Comparison of ENCODE assay signal across 10 cellular contexts in genomic region chr13:81639984-81640582, GRCh38.
A peak's percentile ranks its signal among the peaks of the same experiment; 100 is the strongest.
DNase-seq lines count a peak whose midpoint lies in the region; ATAC-seq, FAIRE-seq and TF ChIP-seq lines count a peak whose summit lies in the region.
"Had no signal": no experiment of that assay in that cellular context is flagged by ENCODE, and none has a peak within 500 bp of the region (broad histone marks: within the 10 kb centered on the region; RNA-seq: fewer than 3 reads in every experiment).

No MANE protein-coding gene starts in this region.

- ATAC-seq in WTC11 (peak; percentile 56), HepG2 (peak; percentile 75), Right ventricle myocardium inferior (no peak)

- H3K27me3 Mint-ChIP-seq in WTC11 (ENCODE audit: low read depth) = no peaks in the 10 kb centered on the region

- no peaks in the 10 kb centered on the region for H3K79me2 ChIP-seq in DOHH2 (ENCODE audit: control insufficient read depth, low read length)
- H3K79me2 ChIP-seq in HepG2 (ENCODE audit: insufficient read depth, low read length) = no peaks in the 10 kb centered on the region

- intact Hi-C loops in HepG2 (cut with micrococcal nuclease; ENCODE audit: unreplicated experiment) = loop anchor here (1.0 kb wide), 2 partner anchors 232 to 317 kb away; no protein-coding TSS in a partner anchor
- intact Hi-C loops in Right ventricle myocardium inferior (cut with DNase I) = no loop called here

- FAIRE-seq in HepG2 (lab: Jason Lieb, UNC) = no peak

- in situ Hi-C loops in HepG2 (cut with HindIII; ENCODE audit: extremely low pct_ligation_motif_present, low pct_unique_long_range_greater_than_20kb) = loop anchor here (10.0 kb wide), 1 partner anchor 235 kb away; no protein-coding TSS in a partner anchor

- no peak overlapping the region for H3K4me2 ChIP-seq in DOHH2 (ENCODE audit: low read length)
- H3K4me2 ChIP-seq in HepG2 (ENCODE audit: low read depth, low read length) = no peak overlapping the region

- H3K27ac ChIP-seq in DOHH2 (ENCODE audit: low read depth, low read length) = no peak overlapping the region
- no peak overlapping the region for H3K27ac ChIP-seq in HepG2 (ENCODE audit: extremely low read length, insufficient read depth, low read length)
- H3K27ac ChIP-seq in RWPE1 = no peak overlapping the region
- H3K27ac ChIP-seq: cardiac muscle cell had no signal

- no peak overlapping the region for H2AFZ ChIP-seq in HepG2 (ENCODE audit: low read length)

- H3K27ac Mint-ChIP-seq in WTC11 = no peak overlapping the region

- H3K36me3 Mint-ChIP-seq in WTC11 = peaks cover 12% of the 10 kb centered on the region

- no peaks in the 10 kb centered on the region for H4K20me1 ChIP-seq in DOHH2 (ENCODE audit: control insufficient read depth, insufficient read depth, low read depth, low read length)
- no peaks in the 10 kb centered on the region for H4K20me1 ChIP-seq in HepG2 (ENCODE audit: insufficient read depth, low read length)

- H3K9me2 ChIP-seq in DOHH2 (replicated peaks; ENCODE audit: control insufficient read depth, low read length) = no peaks in the 10 kb centered on the region

- peak; percentile 40 for DNase-seq in HT1080 (ENCODE audit: low read depth)
- DNase-seq in WTC11 (ENCODE audit: low spot score) = peak; percentile 13
- DNase-seq in HepG2 (ENCODE audit: low spot score) = peak; percentile 25
- no peak for DNase-seq in NCI-H2107 treated with DMSO at 0.1 percent for 48 hours (lab: John Stamatoyannopoulos, UW; ENCODE audit: unreplicated experiment)
- DNase-seq in Right ventricle myocardium inferior (ENCODE audit: missing footprints) = no peak
- DNase-seq in NCI-H1105 treated with DMSO at 0.1 percent for 48 hours (lab: John Stamatoyannopoulos, UW) = no peak
- no peak for DNase-seq in RWPE1 (ENCODE audit: low spot score)
- DNase-seq: activated CD4-positive, alpha-beta T cell treated with anti-CD3 and anti-CD28 coated beads, Interleukin-2, amount 50 U/mL, for 4 hours had no signal

- TF ChIP-seq CTCF in DOHH2 (IDR thresholded peaks at IDR 0.05; ENCODE audit: low read depth, low read length, poor library complexity, severe bottlenecking) (peak; percentile 63), WTC11 (IDR thresholded peaks at IDR 0.05) (peak; percentile 54), HepG2 (CRISPR knock-in tag; IDR thresholded peaks at IDR 0.05) (peak; percentile 58), RWPE1 (conservative IDR thresholded peaks at IDR 0.05; ENCODE audit: low read depth) (no peak; the same call in 1 of the 2 replicates)

- H3K27me3 ChIP-seq in DOHH2 (ENCODE audit: control insufficient read depth, low read length) (no peaks in the 10 kb centered on the region), HepG2 (ENCODE audit: control insufficient read depth in 1 of 2, insufficient read depth in 2 of 2, low read length in 2 of 2) (no peaks in the 10 kb centered on the region)
- H3K27me3 ChIP-seq: cardiac muscle cell had no signal

- H3K4me1 Mint-ChIP-seq in WTC11 = no peaks in the 10 kb centered on the region

- H3K9me3 ChIP-seq in DOHH2 (ENCODE audit: control insufficient read depth, insufficient read depth, low read length) (no peaks in the 10 kb centered on the region), HepG2 (ENCODE audit: low read length) (no peaks in the 10 kb centered on the region)

- peaks cover 23% of the 10 kb centered on the region for H3K9me3 Mint-ChIP-seq in WTC11

- no peak for TF ChIP-seq EP300 in HepG2 (IDR thresholded peaks at IDR 0.05; ENCODE audit: low read depth in 2 of 2, low read length in 2 of 2)
- no peak for TF ChIP-seq EP300 in HepG2 (CRISPR knock-in tag; IDR thresholded peaks at IDR 0.05; ENCODE audit: borderline replicate concordance)

- POLR2A ChIA-PET in WTC11 (lab: Charles Lee) (no interaction called here), HepG2 (lab: Yijun Ruan, JAX) (no interaction called here), RWPE1 (lab: Yijun Ruan, JAX; ENCODE audit: low non-redundant PET) (no interaction called here)

- TF ChIP-seq POLR2A in HepG2 (IDR thresholded peaks at IDR 0.05; ENCODE audit: insufficient read depth in 1 of 2, low read depth in 2 of 2, low read length in 2 of 2) = no peak

- H3K4me3 ChIP-seq in DOHH2 (ENCODE audit: low read length) (no peak overlapping the region), HepG2 (replicated peaks in 1 of 3; ENCODE audit: insufficient read depth in 1 of 3, low read depth in 2 of 3, low read length in 3 of 3) (no peak overlapping the region)
- H3K4me3 ChIP-seq: cardiac muscle cell had no signal

- H3K9ac ChIP-seq in HepG2 (ENCODE audit: insufficient read depth, low read depth, low read length) = no peak overlapping the region

- H3K4me1 ChIP-seq in DOHH2 (ENCODE audit: control insufficient read depth, low read length) (no peaks in the 10 kb centered on the region), HepG2 (ENCODE audit: insufficient read depth, low read length) (no peaks in the 10 kb centered on the region)

- TF ChIP-seq RAD21 in HepG2 (CRISPR knock-in tag; IDR thresholded peaks at IDR 0.05) = no peak

- BruUV-seq in HepG2 (replicated peaks; lab: Mats Ljungman, UMichigan) = no TSS peak

- CTCF ChIA-PET in WTC11 (lab: Charles Lee) = interaction anchor here (0.8 to 1.7 kb wide), 7 partner anchors 9 to 347 kb away, joined by 3 to 15 read pairs (median 4); no protein-coding TSS in a partner anchor
- CTCF ChIA-PET in HepG2 (lab: Yijun Ruan, JAX; ENCODE audit: low intra/inter-chr PET ratio, low total read pairs) = interaction anchor here (2.2 kb wide), 1 partner anchor 233 kb away, joined by 14 read pairs; no protein-coding TSS in a partner anchor
- CTCF ChIA-PET in RWPE1 (lab: Yijun Ruan, JAX) = interaction anchor here (0.6 kb wide), 1 partner anchor 1397 kb away, joined by 3 read pairs; no protein-coding TSS in a partner anchor

- 1% methylated on average over 4 of the region's 4 CpGs for WGBS in HepG2 (ENCODE audit: low lambda C conversion rate)

- H3K36me3 ChIP-seq in DOHH2 (ENCODE audit: control insufficient read depth, low read length) (no peaks in the 10 kb centered on the region), HepG2 (replicated peaks in 1 of 2; ENCODE audit: control insufficient read depth in 1 of 2, insufficient read depth in 2 of 2, low read length in 2 of 2) (no peaks in the 10 kb centered on the region)
- H3K36me3 ChIP-seq: cardiac muscle cell had no signal

- H3F3A ChIP-seq in DOHH2 (ENCODE audit: control insufficient read depth, insufficient read depth) = no peaks in the 10 kb centered on the region

- no peak overlapping the region for H3K4me3 Mint-ChIP-seq in WTC11

TF ChIP-seq in WTC11, 78 proteins besides CTCF, POLR2A, EP300 and RAD21 (continues in another document):
- no peak for TF ChIP-seq ETV6 (CRISPR knock-in tag; IDR thresholded peaks at IDR 0.05)
- no peak for TF ChIP-seq PREB (CRISPR knock-in tag; IDR thresholded peaks at IDR 0.05; ENCODE audit: borderline replicate concordance)
- TF ChIP-seq JAZF1 (CRISPR knock-in tag; IDR thresholded peaks at IDR 0.05) = no peak
- TF ChIP-seq IRF1 (CRISPR knock-in tag; IDR thresholded peaks at IDR 0.05) = no peak
- TF ChIP-seq NR2C2 (CRISPR knock-in tag; IDR thresholded peaks at IDR 0.05) = no peak

TF ChIP-seq in HepG2, 621 proteins besides CTCF, POLR2A, EP300 and RAD21:
- peak; percentile 25; the same call in 1 of the 2 replicates for TF ChIP-seq STAG1 (CRISPR knock-in tag; IDR thresholded peaks at IDR 0.05)
- no peak for TF ChIP-seq ZBTB25 (CRISPR knock-in tag; IDR thresholded peaks at IDR 0.05)
- no peak for TF ChIP-seq ZNF329 (CRISPR knock-in tag; IDR thresholded peaks at IDR 0.05; ENCODE audit: low read depth)
- no peak for TF ChIP-seq PRDM10 (CRISPR knock-in tag; IDR thresholded peaks at IDR 0.05; ENCODE audit: low read depth)
- peak; percentile 57 for TF ChIP-seq SMC3 (IDR thresholded peaks at IDR 0.05; ENCODE audit: low read length)

Comparison
In these comparisons a context has a peak if more than half of its experiments do, and no peak if none do; other contexts are left out.
1. DNase-seq: peak in HT1080 (single experiment), WTC11 (single experiment) and HepG2 (single experiment); none in NCI-H2107 treated with DMSO at 0.1 percent for 48 hours (single experiment), Right ventricle myocardium inferior (single experiment), NCI-H1105 treated with DMSO at 0.1 percent for 48 hours (single experiment) and RWPE1 (single experiment).